ENCODE assay signal across 1 cellular context in genomic region chr9:35812025-35812602, GRCh38.
TF ChIP-seq lines count a peak whose summit lies in the region.

SPAG8 (minus strand) TSS chr9:35812262; CDS start chr9:35812147, 115 bp downstream.

TF ChIP-seq in HepG2, 621 proteins besides CTCF, POLR2A, EP300 and RAD21 (continued from another document and continues in another):
- TF ChIP-seq, protein P1, sequence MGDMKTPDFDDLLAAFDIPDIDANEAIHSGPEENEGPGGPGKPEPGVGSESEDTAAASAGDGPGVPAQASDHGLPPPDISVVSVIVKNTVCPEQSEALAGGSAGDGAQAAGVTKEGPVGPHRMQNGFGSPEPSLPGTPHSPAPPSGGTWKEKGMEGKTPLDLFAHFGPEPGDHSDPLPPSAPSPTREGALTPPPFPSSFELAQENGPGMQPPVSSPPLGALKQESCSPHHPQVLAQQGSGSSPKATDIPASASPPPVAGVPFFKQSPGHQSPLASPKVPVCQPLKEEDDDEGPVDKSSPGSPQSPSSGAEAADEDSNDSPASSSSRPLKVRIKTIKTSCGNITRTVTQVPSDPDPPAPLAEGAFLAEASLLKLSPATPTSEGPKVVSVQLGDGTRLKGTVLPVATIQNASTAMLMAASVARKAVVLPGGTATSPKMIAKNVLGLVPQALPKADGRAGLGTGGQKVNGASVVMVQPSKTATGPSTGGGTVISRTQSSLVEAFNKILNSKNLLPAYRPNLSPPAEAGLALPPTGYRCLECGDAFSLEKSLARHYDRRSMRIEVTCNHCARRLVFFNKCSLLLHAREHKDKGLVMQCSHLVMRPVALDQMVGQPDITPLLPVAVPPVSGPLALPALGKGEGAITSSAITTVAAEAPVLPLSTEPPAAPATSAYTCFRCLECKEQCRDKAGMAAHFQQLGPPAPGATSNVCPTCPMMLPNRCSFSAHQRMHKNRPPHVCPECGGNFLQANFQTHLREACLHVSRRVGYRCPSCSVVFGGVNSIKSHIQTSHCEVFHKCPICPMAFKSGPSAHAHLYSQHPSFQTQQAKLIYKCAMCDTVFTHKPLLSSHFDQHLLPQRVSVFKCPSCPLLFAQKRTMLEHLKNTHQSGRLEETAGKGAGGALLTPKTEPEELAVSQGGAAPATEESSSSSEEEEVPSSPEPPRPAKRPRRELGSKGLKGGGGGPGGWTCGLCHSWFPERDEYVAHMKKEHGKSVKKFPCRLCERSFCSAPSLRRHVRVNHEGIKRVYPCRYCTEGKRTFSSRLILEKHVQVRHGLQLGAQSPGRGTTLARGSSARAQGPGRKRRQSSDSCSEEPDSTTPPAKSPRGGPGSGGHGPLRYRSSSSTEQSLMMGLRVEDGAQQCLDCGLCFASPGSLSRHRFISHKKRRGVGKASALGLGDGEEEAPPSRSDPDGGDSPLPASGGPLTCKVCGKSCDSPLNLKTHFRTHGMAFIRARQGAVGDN (CRISPR knock-in tag; IDR thresholded peaks at IDR 0.05): peak; percentile 84
- TF ChIP-seq FOXK1 (CRISPR knock-in tag; IDR thresholded peaks at IDR 0.05; ENCODE audit: borderline replicate concordance, low read depth) (peak; percentile 59; the same call in 1 of the 2 replicates), MXD3 (CRISPR knock-in tag; IDR thresholded peaks at IDR 0.05) (no peak), ATAD3A (CRISPR knock-in tag; IDR thresholded peaks at IDR 0.05) (no peak), ZNF3 (CRISPR knock-in tag; IDR thresholded peaks at IDR 0.05) (no peak), ZNF724P (CRISPR knock-in tag; IDR thresholded peaks at IDR 0.05; ENCODE audit: borderline replicate concordance) (no peak), ZSCAN29 (CRISPR knock-in tag; conservative IDR thresholded peaks at IDR 0.05) (no peak), NFIB (CRISPR knock-in tag; IDR thresholded peaks at IDR 0.05; ENCODE audit: borderline replicate concordance) (no peak), SMAD9 (CRISPR knock-in tag; IDR thresholded peaks at IDR 0.05) (no peak), PPARG (CRISPR knock-in tag; conservative IDR thresholded peaks at IDR 0.05) (peak; percentile 70; the same call in 1 of the 2 replicates), TOPORS (CRISPR knock-in tag; IDR thresholded peaks at IDR 0.05) (0 out of 2 replicates have a peak, but pooled peaks have one; percentile 35), SIX1 (CRISPR knock-in tag; IDR thresholded peaks at IDR 0.05; ENCODE audit: borderline replicate concordance) (no peak), NFYC (CRISPR knock-in tag; IDR thresholded peaks at IDR 0.05) (no peak), ATM (IDR thresholded peaks at IDR 0.05; ENCODE audit: borderline replicate concordance) (no peak), FOSL2 (CRISPR knock-in tag; IDR thresholded peaks at IDR 0.05) (peak; percentile 37; the same call in 1 of the 2 replicates), ZNF800 (CRISPR knock-in tag; IDR thresholded peaks at IDR 0.05) (no peak), FOSL1 (CRISPR knock-in tag; IDR thresholded peaks at IDR 0.05; ENCODE audit: borderline replicate concordance) (no peak), ISX (CRISPR knock-in tag; conservative IDR thresholded peaks at IDR 0.05) (no peak), BHLHE40 (IDR thresholded peaks at IDR 0.05; ENCODE audit: low read length) (no peak), REXO4 (CRISPR knock-in tag; IDR thresholded peaks at IDR 0.05; ENCODE audit: borderline replicate concordance) (no peak), ZNF780A (CRISPR knock-in tag; IDR thresholded peaks at IDR 0.05) (no peak), THAP9 (CRISPR knock-in tag; IDR thresholded peaks at IDR 0.05; ENCODE audit: borderline replicate concordance) (peak; percentile 93), RBFOX2 (IDR thresholded peaks at IDR 0.05; ENCODE audit: low read depth, low read length) (no peak), ZNF17 (CRISPR knock-in tag; IDR thresholded peaks at IDR 0.05) (no peak), AGO2 (optimal IDR thresholded peaks at IDR 0.05; ENCODE audit: low read depth, low read length) (no peak), HNRNPH1 (optimal IDR thresholded peaks at IDR 0.05; ENCODE audit: low read depth, low read length) (no peak), ZNF749 (CRISPR knock-in tag; IDR thresholded peaks at IDR 0.05; ENCODE audit: borderline replicate concordance) (no peak), PHF8 (CRISPR knock-in tag; IDR thresholded peaks at IDR 0.05) (peak; percentile 32; the same call in 1 of the 2 replicates), SALL2 (CRISPR knock-in tag; IDR thresholded peaks at IDR 0.05) (no peak), ONECUT2 (CRISPR knock-in tag; IDR thresholded peaks at IDR 0.05) (no peak), KDM3A (CRISPR knock-in tag; IDR thresholded peaks at IDR 0.05; ENCODE audit: low read depth) (peak; percentile 89; the same call in 1 of the 2 replicates), FOXP1 (IDR thresholded peaks at IDR 0.05) (no peak), FOXP1 (CRISPR knock-in tag; IDR thresholded peaks at IDR 0.05) (no peak), TEAD2 (CRISPR knock-in tag; IDR thresholded peaks at IDR 0.05) (no peak), SNAPC2 (CRISPR knock-in tag; IDR thresholded peaks at IDR 0.05) (no peak), SKI (IDR thresholded peaks at IDR 0.05; ENCODE audit: partially characterized antibody) (no peak), ZNF234 (CRISPR knock-in tag; conservative IDR thresholded peaks at IDR 0.05) (no peak), MED8 (CRISPR knock-in tag; IDR thresholded peaks at IDR 0.05; ENCODE audit: insufficient replicate concordance) (no peak), KAT7 (CRISPR knock-in tag; IDR thresholded peaks at IDR 0.05; ENCODE audit: borderline replicate concordance) (0 out of 2 replicates have a peak, but pooled peaks have one; percentile 63), IRX3 (CRISPR knock-in tag; IDR thresholded peaks at IDR 0.05; ENCODE audit: borderline replicate concordance, low read depth) (peak; percentile 36; the same call in 1 of the 2 replicates), MIER2 (CRISPR knock-in tag; IDR thresholded peaks at IDR 0.05) (0 out of 2 replicates have a peak, but pooled peaks have one; percentile 48), ZNF570 (CRISPR knock-in tag; IDR thresholded peaks at IDR 0.05; ENCODE audit: borderline replicate concordance) (no peak), ZNF101 (CRISPR knock-in tag; IDR thresholded peaks at IDR 0.05; ENCODE audit: borderline replicate concordance, low read depth) (no peak), ZMYM4 (CRISPR knock-in tag; IDR thresholded peaks at IDR 0.05) (0 out of 2 replicates have a peak, but pooled peaks have one; percentile 35), MAFK (conservative IDR thresholded peaks at IDR 0.05 in 1 of 2, IDR thresholded peaks at IDR 0.05 in 1 of 2; ENCODE audit: low read length in 2 of 2) (no peak), ZNF564 (CRISPR knock-in tag; IDR thresholded peaks at IDR 0.05) (no peak), ZNF232 (CRISPR knock-in tag; IDR thresholded peaks at IDR 0.05; ENCODE audit: borderline replicate concordance) (no peak), ARNTL (CRISPR knock-in tag; IDR thresholded peaks at IDR 0.05) (no peak), ZBTB20 (CRISPR knock-in tag; IDR thresholded peaks at IDR 0.05; ENCODE audit: borderline replicate concordance, low read depth) (no peak), RXRB (CRISPR knock-in tag; IDR thresholded peaks at IDR 0.05; ENCODE audit: borderline replicate concordance) (peak; percentile 69), ATRX (CRISPR knock-in tag; IDR thresholded peaks at IDR 0.05; ENCODE audit: borderline replicate concordance) (no peak), DR1 (CRISPR knock-in tag; IDR thresholded peaks at IDR 0.05) (no peak), FLYWCH1 (CRISPR knock-in tag; IDR thresholded peaks at IDR 0.05) (no peak), IRF2 (CRISPR knock-in tag; IDR thresholded peaks at IDR 0.05) (peak; percentile 87)
- TF ChIP-seq, protein P2, sequence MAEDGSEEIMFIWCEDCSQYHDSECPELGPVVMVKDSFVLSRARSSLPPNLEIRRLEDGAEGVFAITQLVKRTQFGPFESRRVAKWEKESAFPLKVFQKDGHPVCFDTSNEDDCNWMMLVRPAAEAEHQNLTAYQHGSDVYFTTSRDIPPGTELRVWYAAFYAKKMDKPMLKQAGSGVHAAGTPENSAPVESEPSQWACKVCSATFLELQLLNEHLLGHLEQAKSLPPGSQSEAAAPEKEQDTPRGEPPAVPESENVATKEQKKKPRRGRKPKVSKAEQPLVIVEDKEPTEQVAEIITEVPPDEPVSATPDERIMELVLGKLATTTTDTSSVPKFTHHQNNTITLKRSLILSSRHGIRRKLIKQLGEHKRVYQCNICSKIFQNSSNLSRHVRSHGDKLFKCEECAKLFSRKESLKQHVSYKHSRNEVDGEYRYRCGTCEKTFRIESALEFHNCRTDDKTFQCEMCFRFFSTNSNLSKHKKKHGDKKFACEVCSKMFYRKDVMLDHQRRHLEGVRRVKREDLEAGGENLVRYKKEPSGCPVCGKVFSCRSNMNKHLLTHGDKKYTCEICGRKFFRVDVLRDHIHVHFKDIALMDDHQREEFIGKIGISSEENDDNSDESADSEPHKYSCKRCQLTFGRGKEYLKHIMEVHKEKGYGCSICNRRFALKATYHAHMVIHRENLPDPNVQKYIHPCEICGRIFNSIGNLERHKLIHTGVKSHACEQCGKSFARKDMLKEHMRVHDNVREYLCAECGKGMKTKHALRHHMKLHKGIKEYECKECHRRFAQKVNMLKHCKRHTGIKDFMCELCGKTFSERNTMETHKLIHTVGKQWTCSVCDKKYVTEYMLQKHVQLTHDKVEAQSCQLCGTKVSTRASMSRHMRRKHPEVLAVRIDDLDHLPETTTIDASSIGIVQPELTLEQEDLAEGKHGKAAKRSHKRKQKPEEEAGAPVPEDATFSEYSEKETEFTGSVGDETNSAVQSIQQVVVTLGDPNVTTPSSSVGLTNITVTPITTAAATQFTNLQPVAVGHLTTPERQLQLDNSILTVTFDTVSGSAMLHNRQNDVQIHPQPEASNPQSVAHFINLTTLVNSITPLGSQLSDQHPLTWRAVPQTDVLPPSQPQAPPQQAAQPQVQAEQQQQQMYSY (CRISPR knock-in tag; IDR thresholded peaks at IDR 0.05): no peak
- TF ChIP-seq, protein P3, sequence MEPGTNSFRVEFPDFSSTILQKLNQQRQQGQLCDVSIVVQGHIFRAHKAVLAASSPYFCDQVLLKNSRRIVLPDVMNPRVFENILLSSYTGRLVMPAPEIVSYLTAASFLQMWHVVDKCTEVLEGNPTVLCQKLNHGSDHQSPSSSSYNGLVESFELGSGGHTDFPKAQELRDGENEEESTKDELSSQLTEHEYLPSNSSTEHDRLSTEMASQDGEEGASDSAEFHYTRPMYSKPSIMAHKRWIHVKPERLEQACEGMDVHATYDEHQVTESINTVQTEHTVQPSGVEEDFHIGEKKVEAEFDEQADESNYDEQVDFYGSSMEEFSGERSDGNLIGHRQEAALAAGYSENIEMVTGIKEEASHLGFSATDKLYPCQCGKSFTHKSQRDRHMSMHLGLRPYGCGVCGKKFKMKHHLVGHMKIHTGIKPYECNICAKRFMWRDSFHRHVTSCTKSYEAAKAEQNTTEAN (CRISPR knock-in tag; conservative IDR thresholded peaks at IDR 0.05): no peak
- TF ChIP-seq, protein P4, sequence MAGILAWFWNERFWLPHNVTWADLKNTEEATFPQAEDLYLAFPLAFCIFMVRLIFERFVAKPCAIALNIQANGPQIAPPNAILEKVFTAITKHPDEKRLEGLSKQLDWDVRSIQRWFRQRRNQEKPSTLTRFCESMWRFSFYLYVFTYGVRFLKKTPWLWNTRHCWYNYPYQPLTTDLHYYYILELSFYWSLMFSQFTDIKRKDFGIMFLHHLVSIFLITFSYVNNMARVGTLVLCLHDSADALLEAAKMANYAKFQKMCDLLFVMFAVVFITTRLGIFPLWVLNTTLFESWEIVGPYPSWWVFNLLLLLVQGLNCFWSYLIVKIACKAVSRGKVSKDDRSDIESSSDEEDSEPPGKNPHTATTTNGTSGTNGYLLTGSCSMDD (CRISPR knock-in tag; IDR thresholded peaks at IDR 0.05): no peak
- TF ChIP-seq, protein P5, sequence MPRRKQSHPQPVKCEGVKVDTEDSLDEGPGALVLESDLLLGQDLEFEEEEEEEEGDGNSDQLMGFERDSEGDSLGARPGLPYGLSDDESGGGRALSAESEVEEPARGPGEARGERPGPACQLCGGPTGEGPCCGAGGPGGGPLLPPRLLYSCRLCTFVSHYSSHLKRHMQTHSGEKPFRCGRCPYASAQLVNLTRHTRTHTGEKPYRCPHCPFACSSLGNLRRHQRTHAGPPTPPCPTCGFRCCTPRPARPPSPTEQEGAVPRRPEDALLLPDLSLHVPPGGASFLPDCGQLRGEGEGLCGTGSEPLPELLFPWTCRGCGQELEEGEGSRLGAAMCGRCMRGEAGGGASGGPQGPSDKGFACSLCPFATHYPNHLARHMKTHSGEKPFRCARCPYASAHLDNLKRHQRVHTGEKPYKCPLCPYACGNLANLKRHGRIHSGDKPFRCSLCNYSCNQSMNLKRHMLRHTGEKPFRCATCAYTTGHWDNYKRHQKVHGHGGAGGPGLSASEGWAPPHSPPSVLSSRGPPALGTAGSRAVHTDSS (CRISPR knock-in tag; conservative IDR thresholded peaks at IDR 0.05): no peak
